In genomic region chr5:174571662-174572397, GRCh38 we compare ENCODE assay signal across 10 cellular contexts.
DNase-seq lines count a peak whose midpoint lies in the region; ATAC-seq and TF ChIP-seq lines count a peak whose summit lies in the region.
"Had no signal": no experiment of that assay in that cellular context is flagged by ENCODE, and none has a peak within 500 bp of the region (broad histone marks: within the 10 kb centered on the region; RNA-seq: fewer than 3 reads in every experiment).

No MANE protein-coding gene starts in this region.

- no peaks in the 10 kb centered on the region for H3K27me3 ChIP-seq in breast epithelium
- no peaks in the 10 kb centered on the region for H3K27me3 ChIP-seq in kidney epithelial cell (ENCODE audit: control insufficient read depth, insufficient read depth, low read length)
- H3K27me3 ChIP-seq in tibial nerve = no peaks in the 10 kb centered on the region

- peak; percentile 91 for DNase-seq in HT1080 (ENCODE audit: low read depth)
- peak; percentile 66 to 72 for DNase-seq in breast epithelium (ENCODE audit: low spot score in 2 of 2)
- DNase-seq in kidney epithelial cell (ENCODE audit: low read depth) = peak; percentile 37
- peak; percentile 21 to 63 for DNase-seq in tibial nerve (ENCODE audit: low spot score in 2 of 2)
- DNase-seq in HuH-7 (ENCODE audit: low spot score) = no peak
- DNase-seq in NCI-H1694 treated with DMSO at 0.1 percent for 48 hours (lab: John Stamatoyannopoulos, UW) = no peak
- DNase-seq: stimulated activated naive CD4-positive, alpha-beta T cell had no signal

- no peak for TF ChIP-seq POLR2A in breast epithelium (IDR thresholded peaks at IDR 0.05)
- no peak for TF ChIP-seq POLR2A in tibial nerve (IDR thresholded peaks at IDR 0.05)

- H3K27ac ChIP-seq in breast epithelium (peak overlapping the region; percentile 2 to 25), tibial nerve (no peak overlapping the region)

- H3K9me3 ChIP-seq in breast epithelium (no peaks in the 10 kb centered on the region), tibial nerve (no peaks in the 10 kb centered on the region)
- H3K9me3 ChIP-seq: HAP-1 had no signal

- H3K36me3 ChIP-seq in breast epithelium = no peaks in the 10 kb centered on the region
- no peaks in the 10 kb centered on the region for H3K36me3 ChIP-seq in kidney epithelial cell (ENCODE audit: control insufficient read depth, insufficient read depth, low read length)
- no peaks in the 10 kb centered on the region for H3K36me3 ChIP-seq in tibial nerve
- H3K36me3 ChIP-seq: HAP-1 had no signal

- no peak for TF ChIP-seq EP300 in tibial nerve (IDR thresholded peaks at IDR 0.05)

- no peak for ATAC-seq in HG03135 (IDR thresholded peaks at IDR 0.05; ENCODE audit: unreplicated experiment)
- no peak for ATAC-seq in HG03175 (IDR thresholded peaks at IDR 0.05; ENCODE audit: unreplicated experiment)

- no peak for TF ChIP-seq CTCF in breast epithelium (IDR thresholded peaks at IDR 0.05)
- peak; percentile 17 for TF ChIP-seq CTCF in kidney epithelial cell (IDR thresholded peaks at IDR 0.05; ENCODE audit: insufficient read depth, low read length, poor library complexity, severe bottlenecking)
- TF ChIP-seq CTCF in tibial nerve (IDR thresholded peaks at IDR 0.05) = no peak

- H3K4me1 ChIP-seq in breast epithelium = no peaks in the 10 kb centered on the region
- H3K4me1 ChIP-seq in tibial nerve = peaks cover 0 to 19% (median 0%) of the 10 kb centered on the region in 4 donors
- H3K4me1 ChIP-seq: HAP-1 had no signal

- intact Hi-C loops in breast epithelium (cut with DNase I; ENCODE audit: low total_unique reads) = no loop called here

- WGBS in tibial nerve, 2 donors = 15 to 24% methylated on average over 7 of the region's 7 CpGs

- no peak overlapping the region for H3K4me3 ChIP-seq in breast epithelium
- no peak overlapping the region for H3K4me3 ChIP-seq in kidney epithelial cell (ENCODE audit: low read depth, low read length)
- H3K4me3 ChIP-seq in tibial nerve = no peak overlapping the region
- H3K4me3 ChIP-seq: HAP-1 had no signal

Comparison
In these comparisons a context has a peak if more than half of its experiments do, and no peak if none do; other contexts are left out.
1. DNase-seq: peak in HT1080 (single experiment), breast epithelium (2 of 2), kidney epithelial cell (single experiment) and tibial nerve (2 of 2); none in HuH-7 (single experiment) and NCI-H1694 treated with DMSO at 0.1 percent for 48 hours (single experiment).
2. H3K27ac ChIP-seq: peak in breast epithelium (2 of 2); none in tibial nerve (0 of 4).